Comparison of ENCODE assay signal across 8 cellular contexts in the genomic region with DNA sequence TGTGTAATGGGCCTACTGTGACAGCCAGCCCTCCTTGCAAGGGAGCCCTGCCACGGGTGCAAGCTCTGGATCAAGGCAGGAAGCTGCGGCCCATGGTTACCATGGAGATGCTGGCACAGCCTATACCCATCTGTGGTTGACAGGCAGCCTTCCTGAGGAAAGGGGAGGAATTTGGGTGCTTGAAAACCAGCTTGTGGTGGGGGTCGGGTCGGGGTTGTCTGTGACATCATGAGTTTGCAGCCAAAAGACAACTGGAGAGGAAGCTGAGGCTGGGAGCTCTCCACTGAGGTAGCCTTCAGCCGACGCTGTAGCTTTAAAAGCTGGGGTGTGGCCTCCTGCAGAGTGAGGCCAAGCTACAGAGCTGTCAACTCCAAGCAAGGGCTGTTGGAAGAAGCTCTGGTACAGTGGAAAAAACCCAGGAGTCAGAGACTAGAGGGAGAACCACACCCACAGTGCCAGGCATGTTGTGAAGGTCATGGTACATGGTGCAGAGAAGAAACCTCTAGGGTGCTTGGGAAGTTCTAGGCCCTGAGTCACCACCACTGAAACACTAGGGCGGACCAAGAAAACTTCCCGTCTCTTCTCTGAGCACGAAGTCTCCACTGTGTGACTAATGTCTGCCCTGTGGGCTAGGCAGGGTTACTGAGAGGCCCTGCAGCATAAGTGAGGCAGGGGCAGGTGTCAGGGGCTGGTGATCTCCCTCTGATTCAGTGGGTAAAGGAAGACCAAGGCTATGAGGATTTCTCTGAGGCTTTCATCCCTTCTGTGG. TPM values are rescaled to one million over a fixed set of nuclear protein-coding genes. Genes with fewer than 3 reads are reported as not detected.
DNase-seq lines count a peak whose midpoint lies in the region; ATAC-seq and TF ChIP-seq lines count a peak whose summit lies in the region.

No MANE protein-coding gene starts in this region.

- H3K27ac Mint-ChIP-seq in endothelial cell (ENCODE audit: unreplicated experiment) (peak overlapping the region; percentile 77), naive B cell (peak overlapping the region; percentile 78 to 92 (median 90))

- H3K27me3 Mint-ChIP-seq in endothelial cell (ENCODE audit: unreplicated experiment) (peaks cover 7% of the 10 kb centered on the region), naive B cell (no peaks in the 10 kb centered on the region)

- ATAC-seq in GM18502 (IDR thresholded peaks at IDR 0.05; ENCODE audit: poor library complexity, unreplicated experiment) (peak; percentile 92), HG02852 (IDR thresholded peaks at IDR 0.05; ENCODE audit: unreplicated experiment) (peak; percentile 89), naive B cell (ENCODE audit: low read depth in 2 of 2) (peak; percentile 52 to 81)

- peak; percentile 63 for DNase-seq in NCI-H446 treated with DMSO at 0.1 percent for 48 hours (lab: John Stamatoyannopoulos, UW)
- DNase-seq in activated CD8-positive, alpha-beta memory T cell treated with anti-CD3 and anti-CD28 coated beads, Interleukin-2, amount 50 U/mL, for 24 hours (ENCODE audit: extremely low read depth), result peak; percentile 69
- peak; percentile 12 for DNase-seq in endothelial cell (ENCODE audit: low spot score)
- no peak for DNase-seq in naive B cell
- DNase-seq in stimulated activated naive CD4-positive, alpha-beta T cell treated with Interleukin-2 at 50 U/mL for 16 hours (lab: John Stamatoyannopoulos, UW), result peak; percentile 86

- peaks cover 13% of the 10 kb centered on the region for H3K4me1 Mint-ChIP-seq in endothelial cell (ENCODE audit: unreplicated experiment)
- peaks cover 16 to 20% (median 16%) of the 10 kb centered on the region in 3 donors for H3K4me1 Mint-ChIP-seq in naive B cell

- H3K9me3 Mint-ChIP-seq in endothelial cell (ENCODE audit: unreplicated experiment), result no peaks in the 10 kb centered on the region
- H3K9me3 Mint-ChIP-seq in naive B cell, result no peaks in the 10 kb centered on the region

- H3K27ac ChIP-seq in 22Rv1, result peak overlapping the region; percentile 94

- H3K4me3 Mint-ChIP-seq in endothelial cell (ENCODE audit: unreplicated experiment) (no peak overlapping the region), naive B cell (peak overlapping the region in 3 of 8 donors; percentile 33 to 54 (median 53))

- H3K36me3 Mint-ChIP-seq in endothelial cell (ENCODE audit: low read depth, unreplicated experiment), result no peaks in the 10 kb centered on the region
- H3K36me3 Mint-ChIP-seq in naive B cell, result no peaks in the 10 kb centered on the region

- TF ChIP-seq CTCF in 22Rv1 (IDR thresholded peaks at IDR 0.05), result no peak
- no peak for TF ChIP-seq CTCF in endothelial cell (IDR thresholded peaks at IDR 0.05; ENCODE audit: unreplicated experiment)

RNA-seq across cellular contexts. Expression of a gene that starts 10.8 kb away (rescaled TPM):
- 74.0 TPM for total RNA-seq in endothelial cell (ENCODE audit: unreplicated experiment)
- polyA plus RNA-seq in naive B cell (ENCODE audit: low read depth in 6 of 6), result 100 to 1,000 TPM; 224 to 298 (median 251) TPM

RNA-seq across cellular contexts. Expression of a gene that starts 28.5 kb away (rescaled TPM):
- not detected for total RNA-seq in endothelial cell (ENCODE audit: unreplicated experiment)
- 1 to 10 TPM in 1 of 6 donors, not detected in 5; 4.2 TPM for polyA plus RNA-seq in naive B cell (ENCODE audit: low read depth in 6 of 6)
